In the genomic region with DNA sequence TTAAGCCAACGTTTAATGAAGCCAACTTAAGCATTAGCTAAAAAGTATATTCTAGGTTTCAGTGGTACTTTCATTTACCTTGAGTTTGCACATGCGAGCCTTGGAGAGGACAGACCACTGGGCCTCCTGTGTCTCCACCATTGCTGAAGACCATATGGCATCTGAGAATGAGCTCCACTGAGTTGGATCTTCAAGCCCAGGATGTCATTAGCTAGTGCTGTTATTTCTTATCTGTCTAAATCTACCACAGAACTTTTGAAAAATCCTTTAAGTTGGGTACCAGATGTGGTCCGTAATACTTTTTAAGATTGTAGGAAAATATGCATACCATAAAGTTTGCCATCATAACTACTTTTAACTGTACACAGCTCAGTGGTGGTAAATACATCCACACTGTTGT, we compare ENCODE assay signal across 17 cellular contexts.
DNase-seq lines count a peak whose midpoint lies in the region; ATAC-seq and TF ChIP-seq lines count a peak whose summit lies in the region.
"Had no signal": no experiment of that assay in that cellular context is flagged by ENCODE, and none has a peak within 500 bp of the region (broad histone marks: within the 10 kb centered on the region; RNA-seq: fewer than 3 reads in every experiment).

No MANE protein-coding gene starts in this region.

- H3K4me1 Mint-ChIP-seq in stimulated activated naive CD8-positive, alpha-beta T cell treated with anti-CD3 and anti-CD28 coated beads, Interleukin-15, amount 100 ng/mL, for 72 hours = peaks cover 61% of the 10 kb centered on the region
- peaks cover 41% of the 10 kb centered on the region for H3K4me1 Mint-ChIP-seq in activated CD8-positive, alpha-beta T cell treated with anti-CD3 and anti-CD28 coated beads for 36 hours (ENCODE audit: low read depth)
- H3K4me1 Mint-ChIP-seq in naive thymus-derived CD8-positive, alpha-beta T cell = peaks cover 38 to 70% (median 58%) of the 10 kb centered on the region in 4 donors

- H3K27ac Mint-ChIP-seq in stimulated activated naive CD8-positive, alpha-beta T cell treated with anti-CD3 and anti-CD28 coated beads, Interleukin-15, amount 100 ng/mL, for 72 hours = no peak overlapping the region
- no peak overlapping the region for H3K27ac Mint-ChIP-seq in activated CD8-positive, alpha-beta T cell treated with anti-CD3 and anti-CD28 coated beads for 36 hours
- H3K27ac Mint-ChIP-seq in naive thymus-derived CD8-positive, alpha-beta T cell = peak overlapping the region in 9 of 10 donors; percentile 6 to 91 (median 77)
- H3K27ac Mint-ChIP-seq: B cell, HFFc6 had no signal

- peak; percentile 19 for ATAC-seq in stimulated activated naive CD8-positive, alpha-beta T cell treated with anti-CD3 and anti-CD28 coated beads, Interleukin-15, Interleukin-2, amounts not matched to agents 100 U/mL and 50 U/mL, for 24 hours
- no peak for ATAC-seq in stimulated activated naive CD8-positive, alpha-beta T cell treated with anti-CD3 and anti-CD28 coated beads, Interleukin-15, amount 100 ng/mL, for 72 hours
- peak; percentile 18 for ATAC-seq in activated CD8-positive, alpha-beta T cell treated with anti-CD3 and anti-CD28 coated beads for 36 hours
- ATAC-seq in naive thymus-derived CD8-positive, alpha-beta T cell = peak; percentile 58 to 62
- ATAC-seq in HG02763 (IDR thresholded peaks at IDR 0.05; ENCODE audit: unreplicated experiment) = no peak
- ATAC-seq in HG03280 (IDR thresholded peaks at IDR 0.05; ENCODE audit: unreplicated experiment) = no peak

- intact Hi-C loops in activated CD8-positive, alpha-beta T cell treated with anti-CD3 and anti-CD28 coated beads for 36 hours (cut with micrococcal nuclease) = no loop called here

- CTCF ChIA-PET in activated CD8-positive, alpha-beta T cell treated with anti-CD3 and anti-CD28 coated beads for 36 hours (lab: Charles Lee) = interaction anchor here (0.7 to 2.4 kb wide), 6 partner anchors 8 to 124 kb away, joined by 3 to 10 read pairs (median 3); no protein-coding TSS in a partner anchor

- DNase-seq in stimulated activated naive CD8-positive, alpha-beta T cell treated with anti-CD3 and anti-CD28 coated beads, Interleukin-15, Interleukin-2, amounts not matched to agents 100 U/mL and 50 U/mL, for 24 hours = no peak
- DNase-seq in stimulated activated naive CD8-positive, alpha-beta T cell treated with anti-CD3 and anti-CD28 coated beads, Interleukin-15, amount 100 ng/mL, for 72 hours = no peak
- DNase-seq in activated CD8-positive, alpha-beta T cell treated with anti-CD3 and anti-CD28 coated beads for 36 hours = no peak
- peak in 2 of 10 donors; percentile 19 to 20 for DNase-seq in naive thymus-derived CD8-positive, alpha-beta T cell
- DNase-seq in NOMO-1 treated with DMSO at 0.1 percent for 48 hours (lab: John Stamatoyannopoulos, UW; ENCODE audit: unreplicated experiment) (no peak), HCEC 1CT (no peak)
- DNase-seq: DMS79; HFFc6; NCI-H1092 treated with DMSO at 0.1 percent for 48 hours; NCI-H2081; NK-92 treated with Interleukin-12 subunit alpha and Interleukin-12 subunit beta, amount 100 ng/mL, for 24 hours; OCI-M1; Right ventricle myocardium superior had no signal

- no peaks in the 10 kb centered on the region for H3K27me3 Mint-ChIP-seq in stimulated activated naive CD8-positive, alpha-beta T cell treated with anti-CD3 and anti-CD28 coated beads, Interleukin-15, amount 100 ng/mL, for 72 hours
- H3K27me3 Mint-ChIP-seq in activated CD8-positive, alpha-beta T cell treated with anti-CD3 and anti-CD28 coated beads for 36 hours = no peaks in the 10 kb centered on the region
- no peaks in the 10 kb centered on the region for H3K27me3 Mint-ChIP-seq in naive thymus-derived CD8-positive, alpha-beta T cell
- H3K27me3 Mint-ChIP-seq: B cell, IgD-negative memory B cell had no signal

- POLR2A ChIA-PET in activated CD8-positive, alpha-beta T cell treated with anti-CD3 and anti-CD28 coated beads for 36 hours (lab: Charles Lee) = interaction anchor here (1.2 kb wide), 1 partner anchor 145 kb away, joined by 3 read pairs; no protein-coding TSS in a partner anchor
- POLR2A ChIA-PET in naive thymus-derived CD8-positive, alpha-beta T cell (lab: Charles Lee) = interaction anchor here (0.6 to 1.3 kb wide), 3 partner anchors 20 to 28 kb away, joined by 3 to 9 read pairs (median 3); no protein-coding TSS in a partner anchor

- H3K36me3 Mint-ChIP-seq in activated CD8-positive, alpha-beta T cell treated with anti-CD3 and anti-CD28 coated beads for 36 hours (ENCODE audit: low read depth) = peaks cover 8% of the 10 kb centered on the region
- peaks cover 1 to 8% (median 7%) of the 10 kb centered on the region in 3 donors for H3K36me3 Mint-ChIP-seq in naive thymus-derived CD8-positive, alpha-beta T cell

- no peak for TF ChIP-seq CTCF in activated CD8-positive, alpha-beta T cell treated with anti-CD3 and anti-CD28 coated beads for 36 hours (IDR thresholded peaks at IDR 0.05)

- no peak overlapping the region for H3K4me3 Mint-ChIP-seq in stimulated activated naive CD8-positive, alpha-beta T cell treated with anti-CD3 and anti-CD28 coated beads, Interleukin-15, amount 100 ng/mL, for 72 hours
- H3K4me3 Mint-ChIP-seq in activated CD8-positive, alpha-beta T cell treated with anti-CD3 and anti-CD28 coated beads for 36 hours = no peak overlapping the region
- peak overlapping the region in 7 of 10 donors; percentile 1 to 73 (median 43) for H3K4me3 Mint-ChIP-seq in naive thymus-derived CD8-positive, alpha-beta T cell
- H3K4me3 Mint-ChIP-seq: B cell, HFFc6, IgD-negative memory B cell had no signal

- H3K9me3 Mint-ChIP-seq in stimulated activated naive CD8-positive, alpha-beta T cell treated with anti-CD3 and anti-CD28 coated beads, Interleukin-15, amount 100 ng/mL, for 72 hours = peaks cover 5 to 9% of the 10 kb centered on the region in 2 donors
- H3K9me3 Mint-ChIP-seq in activated CD8-positive, alpha-beta T cell treated with anti-CD3 and anti-CD28 coated beads for 36 hours = peaks cover 3% of the 10 kb centered on the region
- peaks cover 0 to 13% (median 4%) of the 10 kb centered on the region in 9 donors for H3K9me3 Mint-ChIP-seq in naive thymus-derived CD8-positive, alpha-beta T cell
- H3K9me3 Mint-ChIP-seq: HFFc6 had no signal

Comparison
In these comparisons a context has a peak if more than half of its experiments do, and no peak if none do; other contexts are left out.
1. ATAC-seq: peak in stimulated activated naive CD8-positive, alpha-beta T cell treated with anti-CD3 and anti-CD28 coated beads, Interleukin-15, Interleukin-2, amounts not matched to agents 100 U/mL and 50 U/mL, for 24 hours (single experiment), activated CD8-positive, alpha-beta T cell treated with anti-CD3 and anti-CD28 coated beads for 36 hours (single experiment) and naive thymus-derived CD8-positive, alpha-beta T cell (2 of 2); none in stimulated activated naive CD8-positive, alpha-beta T cell treated with anti-CD3 and anti-CD28 coated beads, Interleukin-15, amount 100 ng/mL, for 72 hours (single experiment), HG02763 (single experiment) and HG03280 (single experiment).
2. H3K27ac Mint-ChIP-seq: peak in naive thymus-derived CD8-positive, alpha-beta T cell (9 of 10); none in stimulated activated naive CD8-positive, alpha-beta T cell treated with anti-CD3 and anti-CD28 coated beads, Interleukin-15, amount 100 ng/mL, for 72 hours (0 of 2) and activated CD8-positive, alpha-beta T cell treated with anti-CD3 and anti-CD28 coated beads for 36 hours (single experiment).
3. H3K4me3 Mint-ChIP-seq: peak in naive thymus-derived CD8-positive, alpha-beta T cell (7 of 10); none in stimulated activated naive CD8-positive, alpha-beta T cell treated with anti-CD3 and anti-CD28 coated beads, Interleukin-15, amount 100 ng/mL, for 72 hours (0 of 2) and activated CD8-positive, alpha-beta T cell treated with anti-CD3 and anti-CD28 coated beads for 36 hours (single experiment).